9 cellular contexts compared by ENCODE assay signal in the genomic region with DNA sequence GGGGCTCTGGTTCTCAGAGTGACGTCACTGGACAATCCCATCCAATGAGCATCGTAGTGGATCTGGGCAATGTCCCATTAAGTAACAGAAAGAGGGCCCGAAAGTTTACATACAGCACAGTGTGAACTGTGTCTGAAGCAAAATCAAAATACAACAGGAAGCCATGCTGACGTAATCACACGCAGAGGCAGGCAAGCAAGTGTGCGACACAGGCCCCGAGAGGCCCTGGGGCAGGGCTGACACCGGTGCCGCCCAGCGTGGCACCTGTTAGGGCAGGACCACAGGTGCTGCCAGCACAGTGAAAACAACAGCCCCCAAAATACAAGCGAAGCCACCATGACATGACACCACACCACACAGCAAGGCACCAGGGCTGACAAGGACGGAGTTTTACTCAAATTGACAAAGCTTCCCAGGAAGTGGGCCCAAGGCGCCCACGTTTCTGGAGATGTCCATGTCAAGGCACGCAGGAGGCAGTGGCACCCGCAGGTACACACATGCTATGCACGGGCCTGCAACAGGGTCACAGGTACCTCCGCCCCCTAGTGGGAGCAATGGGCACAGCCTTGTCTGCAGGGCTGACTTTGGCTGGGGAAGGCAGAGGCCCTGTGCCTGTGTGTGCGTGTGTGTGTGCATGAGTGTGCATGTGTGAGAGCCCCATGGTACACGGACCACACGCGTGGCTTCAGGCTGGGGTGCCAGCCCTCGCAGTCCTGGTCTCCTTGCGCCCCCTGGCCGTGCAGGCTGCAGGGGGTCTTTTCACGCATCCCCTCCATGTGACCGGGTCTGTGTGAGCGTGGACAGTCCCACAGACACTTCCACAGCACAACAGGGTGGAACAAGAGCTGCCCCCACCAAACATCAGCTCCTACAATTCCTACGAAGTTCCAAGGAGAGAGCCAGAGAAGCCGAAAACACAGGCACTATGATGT. TPM values are rescaled to one million over a fixed set of nuclear protein-coding genes. Genes with fewer than 3 reads are reported as not detected.
DNase-seq lines count a peak whose midpoint lies in the region; ATAC-seq, FAIRE-seq and TF ChIP-seq lines count a peak whose summit lies in the region.
"Had no signal": no experiment of that assay in that cellular context is flagged by ENCODE, and none has a peak within 500 bp of the region (broad histone marks: within the 10 kb centered on the region; RNA-seq: fewer than 3 reads in every experiment).

No MANE protein-coding gene starts in this region.

- H3K36me3 ChIP-seq in IMR-90 (ENCODE audit: control insufficient read depth, insufficient read depth, low read length), result peaks cover 16% of the 10 kb centered on the region
- H3K36me3 ChIP-seq in astrocyte (ENCODE audit: insufficient read depth, low read length), result no peaks in the 10 kb centered on the region

- peaks cover 15% of the 10 kb centered on the region for H3K36me3 Mint-ChIP-seq in astrocyte (ENCODE audit: low read depth, unreplicated experiment)

- H3K56ac ChIP-seq in IMR-90 (ENCODE audit: extremely low read depth, insufficient read depth, low read length), result no peak overlapping the region

- H3K27me3 ChIP-seq in IMR-90 (ENCODE audit: control insufficient read depth, insufficient read depth, low read length), result no peaks in the 10 kb centered on the region
- H3K27me3 ChIP-seq in astrocyte (ENCODE audit: insufficient read depth, low read length), result no peaks in the 10 kb centered on the region

- H3K4ac ChIP-seq in IMR-90 (ENCODE audit: low read depth, low read length), result no peak overlapping the region

- ATAC-seq in GM21447 (IDR thresholded peaks at IDR 0.05; ENCODE audit: unreplicated experiment) (peak; percentile 67), IMR-90 (ENCODE audit: low read depth) (peak; percentile 88), HG03457 (IDR thresholded peaks at IDR 0.05; ENCODE audit: unreplicated experiment) (no peak)

- no peak overlapping the region for H2AK5ac ChIP-seq in IMR-90 (ENCODE audit: low read depth, low read length)

- H2BK120ac ChIP-seq in IMR-90 (ENCODE audit: low read depth, low read length), result no peak overlapping the region

- CTCF ChIA-PET in IMR-90 (lab: Yijun Ruan, JAX), result no interaction called here

- H3K4me1 Mint-ChIP-seq in astrocyte (ENCODE audit: low read depth, unreplicated experiment), result peaks cover 10% of the 10 kb centered on the region

- H3K27ac Mint-ChIP-seq in astrocyte (ENCODE audit: unreplicated experiment), result no peak overlapping the region

- no peak overlapping the region for H4K8ac ChIP-seq in IMR-90 (ENCODE audit: low read depth in 2 of 2, low read length in 2 of 2)

- H4K5ac ChIP-seq in IMR-90 (ENCODE audit: low read depth, low read length), result no peak overlapping the region

- TF ChIP-seq POLR2A in IMR-90 (IDR thresholded peaks at IDR 0.05; ENCODE audit: low read depth, low read length), result no peak

- no peak overlapping the region for H4K91ac ChIP-seq in IMR-90 (ENCODE audit: insufficient read depth, low read depth, low read length)

- TF ChIP-seq CTCF in IMR-90 (conservative IDR thresholded peaks at IDR 0.05; ENCODE audit: low read depth, low read length) (peak; percentile 63), astrocyte (IDR thresholded peaks at IDR 0.05; ENCODE audit: insufficient read depth, low read depth, low read length) (peak; percentile 75)

- peak; percentile 6 for DNase-seq in GF-D8 (lab: John Stamatoyannopoulos, UW)
- peak; percentile 31 for DNase-seq in IMR-90
- peak; percentile 75 for DNase-seq in T follicular helper cell (ENCODE audit: low read depth)
- DNase-seq in astrocyte (ENCODE audit: low read depth), result peak; percentile 10
- peak; percentile 88 for DNase-seq in islet precursor cell
- DNase-seq in stimulated activated CD4-positive, alpha-beta T cell treated with anti-CD3 and anti-CD28 coated beads, TNF-alpha, amount 100 ng/mL, for 1 hour (ENCODE audit: low read depth in 3 of 3, low spot score in 1 of 3), result peak in 2 of 3 donors; percentile 43 to 59

- no peak overlapping the region for H2BK20ac ChIP-seq in IMR-90 (ENCODE audit: low read depth, low read length)

- H3K4me3 Mint-ChIP-seq in astrocyte (ENCODE audit: unreplicated experiment), result no peak overlapping the region

- H3K9me3 Mint-ChIP-seq in astrocyte (ENCODE audit: unreplicated experiment), result no peaks in the 10 kb centered on the region

- FAIRE-seq in astrocyte (lab: Jason Lieb, UNC), result no peak

- BruUV-seq in IMR-90 (replicated peaks; lab: Mats Ljungman, UMichigan), result no TSS peak

- no peak overlapping the region for H2AK9ac ChIP-seq in IMR-90 (replicated peaks; ENCODE audit: low read depth, low read length, poor library complexity)

- 83% methylated on average over 12 of the region's 30 CpGs; no CpG with 5 or more reads in 1 of the 2 experiments for WGBS in IMR-90 (ENCODE audit: extremely low coverage in 2 of 2, insufficient read length in 1 of 2), 2 experiments

- H3K14ac ChIP-seq in IMR-90 (replicated peaks; ENCODE audit: low read depth, low read length), result no peak overlapping the region

- dilution Hi-C loops in IMR-90 (cut with HindIII; ENCODE audit: low sequenced_read_pairs, unreplicated experiment), result no loop called here

- H3K27ac ChIP-seq in IMR-90 (ENCODE audit: insufficient read depth, low read length) (no peak overlapping the region), astrocyte (ENCODE audit: low read depth, low read length) (no peak overlapping the region)

- H3K79me1 ChIP-seq in IMR-90 (ENCODE audit: low read depth in 1 of 2, low read length in 2 of 2), result peaks cover 11 to 32% of the 10 kb centered on the region in 2 experiments; a peak in 3 of 4 replicates

- POLR2A ChIA-PET in IMR-90 (lab: Charles Lee; ENCODE audit: unreplicated experiment), result no interaction called here

- intact Hi-C loops in IMR-90 (cut with micrococcal nuclease), result no loop called here

- no peaks in the 10 kb centered on the region for H3K27me3 Mint-ChIP-seq in astrocyte (ENCODE audit: low read depth, unreplicated experiment)

- no peak overlapping the region for H3K18ac ChIP-seq in IMR-90 (ENCODE audit: low read depth, low read length)

- peaks cover 6% of the 10 kb centered on the region; the same call in 1 of the 2 replicates for H3K9me1 ChIP-seq in IMR-90 (ENCODE audit: insufficient read depth, low read length)

- peaks cover 23% of the 10 kb centered on the region for H3K79me2 ChIP-seq in astrocyte (ENCODE audit: insufficient read depth, low read length)

- H3K4me2 ChIP-seq in IMR-90 (ENCODE audit: low read depth, low read length), result no peak overlapping the region
- H3K4me2 ChIP-seq in astrocyte (ENCODE audit: low read length), result no peak overlapping the region

- no peak overlapping the region for H3K23ac ChIP-seq in IMR-90 (ENCODE audit: low read depth, low read length)

- H3K4me3 ChIP-seq in IMR-90 (ENCODE audit: insufficient read depth, low read depth, low read length), result no peak overlapping the region
- H3K4me3 ChIP-seq in astrocyte (ENCODE audit: insufficient read depth, low read depth, low read length), result no peak overlapping the region

- in situ Hi-C loops in IMR-90 (cut with MboI; ENCODE audit: low sequenced_read_pairs), result no loop called here

- H2BK15ac ChIP-seq in IMR-90 (ENCODE audit: low read depth, low read length), result no peak overlapping the region

- TF ChIP-seq RAD21 in IMR-90 (IDR thresholded peaks at IDR 0.05; ENCODE audit: low read length), result peak; percentile 45; the same call in 1 of the 2 replicates

- H2AFZ ChIP-seq in IMR-90 (replicated peaks; ENCODE audit: low read length, poor library complexity) (peak overlapping the region; percentile 65), astrocyte (ENCODE audit: low read depth, low read length) (no peak overlapping the region)

- H3K9me3 ChIP-seq in IMR-90 (ENCODE audit: control insufficient read depth, insufficient read depth, low read length) (no peaks in the 10 kb centered on the region), astrocyte (ENCODE audit: insufficient read depth, low read depth, low read length) (no peaks in the 10 kb centered on the region)

- no peak overlapping the region for H3K9ac ChIP-seq in IMR-90 (ENCODE audit: low read depth, low read length)
- H3K9ac ChIP-seq in astrocyte (ENCODE audit: low read length), result no peak overlapping the region

- H3K4me1 ChIP-seq in IMR-90 (ENCODE audit: control insufficient read depth, insufficient read depth, low read length), result peaks cover 6% of the 10 kb centered on the region; the same call in 1 of the 2 replicates
- peaks cover 24% of the 10 kb centered on the region for H3K4me1 ChIP-seq in astrocyte (ENCODE audit: insufficient read depth, low read length)

- H2BK5ac ChIP-seq in IMR-90 (ENCODE audit: low read depth, low read length, poor library complexity, severe bottlenecking), result no peak overlapping the region

- peaks cover 34% of the 10 kb centered on the region for H4K20me1 ChIP-seq in IMR-90 (ENCODE audit: insufficient read depth, low read length)
- peaks cover 64% of the 10 kb centered on the region for H4K20me1 ChIP-seq in astrocyte (ENCODE audit: insufficient read depth, low read length)

TF ChIP-seq in IMR-90, 13 proteins besides CTCF, POLR2A, EP300 and RAD21:
- peak; percentile 38 for TF ChIP-seq SMC3 (IDR thresholded peaks at IDR 0.05; ENCODE audit: low read depth, low read length)
- TF ChIP-seq MAFK (IDR thresholded peaks at IDR 0.05; ENCODE audit: low read depth, low read length), result no peak

RNA-seq across cellular contexts. Expression of a gene that starts 19.6 kb away (rescaled TPM):
- total RNA-seq in IMR-90 (2012; rRNA removed), result 5.0 and 5.9 TPM in 2 replicates
- polyA plus RNA-seq in IMR-90 (2012; rRNA removed), result 12.7 and 12.9 TPM in 2 replicates
- polyA plus RNA-seq in IMR-90 (2012; cell fraction: cytosol; rRNA removed), result 9.2 and 16.0 TPM in 2 replicates
- 18.3 and 24.7 TPM in 2 replicates for polyA plus RNA-seq in IMR-90 (2012; cell fraction: nucleus; rRNA removed; ENCODE audit: low replicate concordance)
- total RNA-seq in astrocyte, result 20.4 and 20.9 TPM in 2 replicates

RNA-seq across cellular contexts. Expression of a gene that starts 21.1 kb away (rescaled TPM):
- total RNA-seq in IMR-90 (2012; rRNA removed) (not detected in 2 replicates), astrocyte (not detected in 2 replicates)
- polyA plus RNA-seq in IMR-90 (2012; rRNA removed), result not detected in 2 replicates
- not detected in 2 replicates for polyA plus RNA-seq in IMR-90 (2012; cell fraction: cytosol; rRNA removed)
- 0.02 TPM in 1 of 2 replicates, not detected in the other for polyA plus RNA-seq in IMR-90 (2012; cell fraction: nucleus; rRNA removed; ENCODE audit: low replicate concordance)
- total RNA-seq: glomerular endothelial cell had no signal

Comparison
In these comparisons a context has a peak if more than half of its experiments do, and no peak if none do; other contexts are left out.
1. DNase-seq: peak in every context shown above with its lines; median percentile 88 in islet precursor cell; 75 in T follicular helper cell; 51 in stimulated activated CD4-positive, alpha-beta T cell treated with anti-CD3 and anti-CD28 coated beads, TNF-alpha, amount 100 ng/mL, for 1 hour; 31 in IMR-90; 10 in astrocyte; 6 in GF-D8.